Comparison of ENCODE assay signal across 11 cellular contexts in the genomic region with DNA sequence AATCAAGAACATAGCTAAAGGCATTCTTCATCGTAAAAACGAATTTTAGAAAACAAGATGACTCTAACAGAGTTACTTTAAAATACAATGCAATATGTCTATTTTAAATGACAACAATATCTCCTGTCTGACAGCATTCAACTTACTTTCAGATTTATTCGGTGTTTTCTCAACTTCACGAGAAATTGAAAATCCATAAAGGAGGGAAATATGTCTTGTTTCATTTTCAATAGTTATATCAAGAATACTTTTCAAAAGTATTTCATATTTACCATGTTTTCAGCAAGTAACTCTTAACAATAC.
"Had no signal": no experiment of that assay in that cellular context is flagged by ENCODE, and none has a peak within 500 bp of the region (broad histone marks: within the 10 kb centered on the region; RNA-seq: fewer than 3 reads in every experiment).

No MANE protein-coding gene starts in this region.

- H3K4me3 Mint-ChIP-seq: activated B cell treated with CpG ODN at 0.5 μM for 24 hours; activated CD4-positive, alpha-beta T cell treated with anti-CD3 and anti-CD28 coated beads, Interleukin-2, amount 10 ng/mL, durations not matched to agents 24 days and 14 days; activated naive CD4-positive, alpha-beta T cell treated with anti-CD3 and anti-CD28 coated beads, Interleukin-2, amount 50 U/mL, for 24 hours; neural progenitor cell; stimulated activated naive CD8-positive, alpha-beta T cell treated with anti-CD3 and anti-CD28 coated beads, Interleukin-15, amount 100 ng/mL, for 72 hours; T-helper 1 cell treated with Interleukin-12 subunit alpha and Interleukin-12 subunit beta and Interleukin-4 antibody, amounts not matched to agents 30 μg/mL and 1 μg/mL, for 36 hours had no signal

- H3K9me3 ChIP-seq: breast epithelium, ovary, uterus had no signal

- H3K27me3 Mint-ChIP-seq: activated B cell treated with CpG ODN at 0.5 μM for 24 hours; activated CD4-positive, alpha-beta T cell treated with anti-CD3 and anti-CD28 coated beads, Interleukin-2, amount 10 ng/mL, durations not matched to agents 24 days and 14 days; activated naive CD4-positive, alpha-beta T cell treated with anti-CD3 and anti-CD28 coated beads, Interleukin-2, amount 50 U/mL, for 24 hours; stimulated activated naive CD8-positive, alpha-beta T cell treated with anti-CD3 and anti-CD28 coated beads, Interleukin-15, amount 100 ng/mL, for 72 hours had no signal

- H3K36me3 Mint-ChIP-seq: activated naive CD4-positive, alpha-beta T cell treated with anti-CD3 and anti-CD28 coated beads, Interleukin-2, amount 50 U/mL, for 24 hours; neural progenitor cell had no signal

- H3K4me1 Mint-ChIP-seq: activated B cell treated with CpG ODN at 0.5 μM for 24 hours; activated CD4-positive, alpha-beta T cell treated with anti-CD3 and anti-CD28 coated beads, Interleukin-2, amount 10 ng/mL, durations not matched to agents 24 days and 14 days; activated naive CD4-positive, alpha-beta T cell treated with anti-CD3 and anti-CD28 coated beads, Interleukin-2, amount 50 U/mL, for 24 hours; stimulated activated naive CD8-positive, alpha-beta T cell treated with anti-CD3 and anti-CD28 coated beads, Interleukin-15, amount 100 ng/mL, for 72 hours had no signal

- H3K27ac ChIP-seq: neural progenitor cell, ovary had no signal

- H3K9me3 Mint-ChIP-seq: activated CD4-positive, alpha-beta T cell treated with anti-CD3 and anti-CD28 coated beads, Interleukin-2, amount 10 ng/mL, durations not matched to agents 24 days and 14 days; activated naive CD4-positive, alpha-beta T cell treated with anti-CD3 and anti-CD28 coated beads, Interleukin-2, amount 50 U/mL, for 24 hours; stimulated activated naive CD8-positive, alpha-beta T cell treated with anti-CD3 and anti-CD28 coated beads, Interleukin-15, amount 100 ng/mL, for 72 hours; T-helper 1 cell treated with Interleukin-12 subunit alpha and Interleukin-12 subunit beta and Interleukin-4 antibody, amounts not matched to agents 30 μg/mL and 1 μg/mL, for 36 hours had no signal

- H3K9ac ChIP-seq: neural progenitor cell had no signal

- DNase-seq: activated B cell treated with CpG ODN at 0.5 μM for 24 hours; activated CD4-positive, alpha-beta T cell treated with anti-CD3 and anti-CD28 coated beads, Interleukin-2, amount 10 ng/mL, durations not matched to agents 24 days and 14 days; activated T-cell treated with anti-CD3 and anti-CD28 coated beads, Interleukin-2, amount 50 U/mL, for 1 hour; ovary; stimulated activated CD4-positive, alpha-beta T cell treated with anti-CD3 and anti-CD28 coated beads, Interleukin-4, amount 100 ng/mL, for 4 hours; stimulated activated naive CD8-positive, alpha-beta T cell treated with anti-CD3 and anti-CD28 coated beads, Interleukin-15, amount 100 ng/mL, for 72 hours had no signal

- H3K27ac Mint-ChIP-seq: activated B cell treated with CpG ODN at 0.5 μM for 24 hours; activated CD4-positive, alpha-beta T cell treated with anti-CD3 and anti-CD28 coated beads, Interleukin-2, amount 10 ng/mL, durations not matched to agents 24 days and 14 days; activated naive CD4-positive, alpha-beta T cell treated with anti-CD3 and anti-CD28 coated beads, Interleukin-2, amount 50 U/mL, for 24 hours; neural progenitor cell; T-helper 1 cell treated with Interleukin-12 subunit alpha and Interleukin-12 subunit beta and Interleukin-4 antibody, amounts not matched to agents 30 μg/mL and 1 μg/mL, for 36 hours had no signal

- H3K4me3 ChIP-seq: breast epithelium, neural progenitor cell, ovary, uterus had no signal

- H3K36me3 ChIP-seq: breast epithelium, neural progenitor cell, ovary, uterus had no signal

- ATAC-seq: stimulated activated naive CD8-positive, alpha-beta T cell treated with anti-CD3 and anti-CD28 coated beads, Interleukin-15, amount 100 ng/mL, for 72 hours had no signal

- H3K4me1 ChIP-seq: breast epithelium had no signal

- H3K27me3 ChIP-seq: breast epithelium, neural progenitor cell, ovary, uterus had no signal
